ENCODE assay signal across 11 cellular contexts in genomic region chr9:121107041-121107440, GRCh38. TPM values are rescaled to one million over a fixed set of nuclear protein-coding genes. Genes with fewer than 3 reads are reported as not detected.
A peak's percentile ranks its signal among the peaks of the same experiment; 100 is the strongest.
DNase-seq lines count a peak whose midpoint lies in the region; ATAC-seq and TF ChIP-seq lines count a peak whose summit lies in the region.
"Had no signal": no experiment of that assay in that cellular context is flagged by ENCODE, and none has a peak within 500 bp of the region (broad histone marks: within the 10 kb centered on the region; RNA-seq: fewer than 3 reads in every experiment).

No MANE protein-coding gene starts in this region.

- no peak overlapping the region for H3K9ac ChIP-seq in SK-N-SH

- no peaks in the 10 kb centered on the region for H3K9me2 ChIP-seq in SK-N-SH

- no peak for TF ChIP-seq EP300 in SK-N-SH (IDR thresholded peaks at IDR 0.05; ENCODE audit: borderline replicate concordance in 1 of 2, low read depth in 1 of 2, low read length in 1 of 2)

- no peak overlapping the region for H3K4me3 Mint-ChIP-seq in activated CD8-positive, alpha-beta T cell treated with anti-CD3 and anti-CD28 coated beads for 36 hours
- no peak overlapping the region for H3K4me3 Mint-ChIP-seq in naive thymus-derived CD4-positive, alpha-beta T cell

- TF ChIP-seq RAD21 in SK-N-SH (IDR thresholded peaks at IDR 0.05; ENCODE audit: low read length), result no peak

- ATAC-seq in SK-N-SH treated with all-trans-retinoic acid at 6 μM for 48 hours (peak; percentile 59), HG02759 (IDR thresholded peaks at IDR 0.05; ENCODE audit: unreplicated experiment) (no peak)
- peak; percentile 72 for ATAC-seq in activated CD8-positive, alpha-beta T cell treated with anti-CD3 and anti-CD28 coated beads for 36 hours
- ATAC-seq in naive thymus-derived CD4-positive, alpha-beta T cell, result peak; percentile 94
- ATAC-seq: right cardiac atrium had no signal

- no peaks in the 10 kb centered on the region for H3K27me3 Mint-ChIP-seq in activated CD8-positive, alpha-beta T cell treated with anti-CD3 and anti-CD28 coated beads for 36 hours
- no peaks in the 10 kb centered on the region for H3K27me3 Mint-ChIP-seq in naive thymus-derived CD4-positive, alpha-beta T cell

- TF ChIP-seq CTCF in SK-N-SH (IDR thresholded peaks at IDR 0.05), result no peak
- peak; percentile 40 for TF ChIP-seq CTCF in activated CD8-positive, alpha-beta T cell treated with anti-CD3 and anti-CD28 coated beads for 36 hours (IDR thresholded peaks at IDR 0.05)

- H4K20me1 ChIP-seq in SK-N-SH (ENCODE audit: insufficient read depth), result no peaks in the 10 kb centered on the region

- in situ Hi-C loops in KBM-7 (cut with MboI; ENCODE audit: low pct_unique_long_range_greater_than_20kb, low sequenced_read_pairs), result no loop called here

- 88% methylated on average over 1 of the region's 1 CpG for WGBS in SK-N-SH (ENCODE audit: low lambda C conversion rate)

- H3K27ac ChIP-seq in SK-N-SH (ENCODE audit: low read depth in 2 of 2, low read length in 1 of 2), result no peak overlapping the region
- H3K27ac ChIP-seq in naive thymus-derived CD4-positive, alpha-beta T cell (ENCODE audit: low read depth, low read length), result no peak overlapping the region

- no peak overlapping the region for H3K4me3 ChIP-seq in SK-N-SH (ENCODE audit: low read depth in 2 of 2, low read length in 1 of 2)
- no peak overlapping the region for H3K4me3 ChIP-seq in naive thymus-derived CD4-positive, alpha-beta T cell (ENCODE audit: low read length)

- H3K36me3 Mint-ChIP-seq in activated CD8-positive, alpha-beta T cell treated with anti-CD3 and anti-CD28 coated beads for 36 hours (ENCODE audit: low read depth), result peaks cover 33% of the 10 kb centered on the region
- peaks cover 0 to 30% (median 13%) of the 10 kb centered on the region in 5 donors for H3K36me3 Mint-ChIP-seq in naive thymus-derived CD4-positive, alpha-beta T cell

- no peaks in the 10 kb centered on the region for H3K9me3 ChIP-seq in SK-N-SH
- H3K9me3 ChIP-seq in naive thymus-derived CD4-positive, alpha-beta T cell (ENCODE audit: control insufficient read depth in 2 of 3, low read length in 3 of 3), result no peaks in the 10 kb centered on the region

- no peaks in the 10 kb centered on the region for H3K27me3 ChIP-seq in SK-N-SH (ENCODE audit: insufficient read depth)
- H3K27me3 ChIP-seq in naive thymus-derived CD4-positive, alpha-beta T cell (ENCODE audit: control insufficient read depth in 2 of 2, insufficient read depth in 2 of 2, low read length in 2 of 2), result no peaks in the 10 kb centered on the region

- intact Hi-C loops in activated CD8-positive, alpha-beta T cell treated with anti-CD3 and anti-CD28 coated beads for 36 hours (cut with micrococcal nuclease), result no loop called here
- intact Hi-C loops in naive thymus-derived CD4-positive, alpha-beta T cell (cut with micrococcal nuclease), result loop anchor here in 1 of 2 donors (1.0 to 5.0 kb wide), 7 partner anchors 14 to 293 kb away; no protein-coding TSS in a partner anchor

- peaks cover 0 to 3% of the 10 kb centered on the region in 2 experiments for H3K36me3 ChIP-seq in SK-N-SH (replicated peaks in 1 of 2; ENCODE audit: control insufficient read depth in 1 of 2, insufficient read depth in 2 of 2, low read length in 1 of 2)
- peaks cover 0 to 4% (median 0%) of the 10 kb centered on the region in 3 experiments for H3K36me3 ChIP-seq in naive thymus-derived CD4-positive, alpha-beta T cell (ENCODE audit: control insufficient read depth in 2 of 3, insufficient read depth in 3 of 3, low read length in 3 of 3)

- no peak overlapping the region for H3K4me2 ChIP-seq in SK-N-SH

- POLR2A ChIA-PET in SK-N-SH (lab: Yijun Ruan, JAX), result no interaction called here
- POLR2A ChIA-PET in activated CD8-positive, alpha-beta T cell treated with anti-CD3 and anti-CD28 coated beads for 36 hours (lab: Charles Lee), result no interaction called here
- POLR2A ChIA-PET in naive thymus-derived CD4-positive, alpha-beta T cell (lab: Charles Lee), result interaction anchor here (1.8 kb wide), 1 partner anchor 15 kb away, joined by 6 read pairs; no protein-coding TSS in a partner anchor

- CTCF ChIA-PET in SK-N-SH (lab: Yijun Ruan, JAX), result interaction anchor here (0.5 to 0.8 kb wide), 3 partner anchors 37 to 228 kb away, joined by 3 read pairs; no protein-coding TSS in a partner anchor
- CTCF ChIA-PET in activated CD8-positive, alpha-beta T cell treated with anti-CD3 and anti-CD28 coated beads for 36 hours (lab: Charles Lee), result interaction anchor here (0.7 to 1.5 kb wide), 4 partner anchors 31 to 106 kb away, joined by 3 to 4 read pairs (median 3); no protein-coding TSS in a partner anchor
- CTCF ChIA-PET in naive thymus-derived CD4-positive, alpha-beta T cell (lab: Charles Lee), result interaction anchor here (0.6 to 1.6 kb wide), 12 partner anchors 8 to 321 kb away, joined by 3 to 14 read pairs (median 4); no protein-coding TSS in a partner anchor

- no peaks in the 10 kb centered on the region for H3K79me2 ChIP-seq in SK-N-SH (ENCODE audit: insufficient read depth)

- H3K4me1 ChIP-seq in SK-N-SH (ENCODE audit: control insufficient read depth in 1 of 2, insufficient read depth in 2 of 2, low read depth in 1 of 2, low read length in 1 of 2), result no peaks in the 10 kb centered on the region; a peak in 1 of 4 replicates
- H3K4me1 ChIP-seq in naive thymus-derived CD4-positive, alpha-beta T cell (ENCODE audit: control insufficient read depth in 2 of 2, insufficient read depth in 2 of 2, low read length in 2 of 2), result no peaks in the 10 kb centered on the region

- H3K27ac Mint-ChIP-seq in activated CD8-positive, alpha-beta T cell treated with anti-CD3 and anti-CD28 coated beads for 36 hours, result no peak overlapping the region
- H3K27ac Mint-ChIP-seq in naive thymus-derived CD4-positive, alpha-beta T cell, result peak overlapping the region in 8 of 9 donors; percentile 36 to 88 (median 61)

- peaks cover 3% of the 10 kb centered on the region for H3F3A ChIP-seq in SK-N-SH (replicated peaks; ENCODE audit: insufficient read depth)

- H3K9me3 Mint-ChIP-seq in activated CD8-positive, alpha-beta T cell treated with anti-CD3 and anti-CD28 coated beads for 36 hours, result peaks cover 5% of the 10 kb centered on the region
- peaks cover 0 to 4% (median 0%) of the 10 kb centered on the region in 11 donors for H3K9me3 Mint-ChIP-seq in naive thymus-derived CD4-positive, alpha-beta T cell

- H2AFZ ChIP-seq in SK-N-SH (ENCODE audit: low read depth), result no peak overlapping the region

- no peak for DNase-seq in SK-N-SH
- DNase-seq in KBM-7, result peak; percentile 65
- no peak for DNase-seq in activated CD8-positive, alpha-beta T cell treated with anti-CD3 and anti-CD28 coated beads for 36 hours
- DNase-seq in naive thymus-derived CD4-positive, alpha-beta T cell, result peak in 7 of 9 donors; percentile 21 to 68 (median 55)
- DNase-seq in AG20443 (ENCODE audit: low spot score), result no peak
- no peak for DNase-seq in HuH-7.5 (ENCODE audit: low spot score)
- DNase-seq: islet precursor cell, KG1, right cardiac atrium had no signal

- H3K4me1 Mint-ChIP-seq in activated CD8-positive, alpha-beta T cell treated with anti-CD3 and anti-CD28 coated beads for 36 hours (ENCODE audit: low read depth), result peaks cover 11% of the 10 kb centered on the region
- H3K4me1 Mint-ChIP-seq in naive thymus-derived CD4-positive, alpha-beta T cell, result peaks cover 15 to 29% (median 27%) of the 10 kb centered on the region in 7 donors

TF ChIP-seq in SK-N-SH treated with all-trans-retinoic acid at 6 μM for 48 hours, 23 proteins besides CTCF, POLR2A, EP300 and RAD21 (continues in another document):
- TF ChIP-seq, protein P1, sequence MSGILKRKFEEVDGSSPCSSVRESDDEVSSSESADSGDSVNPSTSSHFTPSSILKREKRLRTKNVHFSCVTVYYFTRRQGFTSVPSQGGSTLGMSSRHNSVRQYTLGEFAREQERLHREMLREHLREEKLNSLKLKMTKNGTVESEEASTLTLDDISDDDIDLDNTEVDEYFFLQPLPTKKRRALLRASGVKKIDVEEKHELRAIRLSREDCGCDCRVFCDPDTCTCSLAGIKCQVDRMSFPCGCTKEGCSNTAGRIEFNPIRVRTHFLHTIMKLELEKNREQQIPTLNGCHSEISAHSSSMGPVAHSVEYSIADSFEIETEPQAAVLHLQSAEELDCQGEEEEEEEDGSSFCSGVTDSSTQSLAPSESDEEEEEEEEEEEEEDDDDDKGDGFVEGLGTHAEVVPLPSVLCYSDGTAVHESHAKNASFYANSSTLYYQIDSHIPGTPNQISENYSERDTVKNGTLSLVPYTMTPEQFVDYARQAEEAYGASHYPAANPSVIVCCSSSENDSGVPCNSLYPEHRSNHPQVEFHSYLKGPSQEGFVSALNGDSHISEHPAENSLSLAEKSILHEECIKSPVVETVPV (CRISPR knock-in tag; IDR thresholded peaks at IDR 0.05), result no peak
- no peak for TF ChIP-seq ZNF8 (CRISPR knock-in tag; IDR thresholded peaks at IDR 0.05)

TF ChIP-seq in SK-N-SH, 30 proteins besides CTCF, POLR2A, EP300 and RAD21 (continues in another document):
- TF ChIP-seq, protein P2, sequence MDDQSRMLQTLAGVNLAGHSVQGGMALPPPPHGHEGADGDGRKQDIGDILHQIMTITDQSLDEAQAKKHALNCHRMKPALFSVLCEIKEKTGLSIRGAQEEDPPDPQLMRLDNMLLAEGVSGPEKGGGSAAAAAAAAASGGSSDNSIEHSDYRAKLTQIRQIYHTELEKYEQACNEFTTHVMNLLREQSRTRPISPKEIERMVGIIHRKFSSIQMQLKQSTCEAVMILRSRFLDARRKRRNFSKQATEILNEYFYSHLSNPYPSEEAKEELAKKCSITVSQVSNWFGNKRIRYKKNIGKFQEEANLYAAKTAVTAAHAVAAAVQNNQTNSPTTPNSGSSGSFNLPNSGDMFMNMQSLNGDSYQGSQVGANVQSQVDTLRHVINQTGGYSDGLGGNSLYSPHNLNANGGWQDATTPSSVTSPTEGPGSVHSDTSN (IDR thresholded peaks at IDR 0.05), result no peak
- no peak for TF ChIP-seq GABPA (IDR thresholded peaks at IDR 0.05; ENCODE audit: low read depth)

RNA-seq across cellular contexts. Expression of gene CNTRL, which starts 32.3 kb away (rescaled TPM):
- 3.6 and 4.1 TPM in 2 replicates for polyA plus RNA-seq in SK-N-SH (2012; rRNA removed)
- polyA plus RNA-seq in SK-N-SH (2012; cell fraction: cytosol; rRNA removed), result 4.1 and 4.3 TPM in 2 replicates
- polyA plus RNA-seq in SK-N-SH (2012; cell fraction: nucleus; rRNA removed), result 4.3 and 7.0 TPM in 2 replicates
- total RNA-seq in activated CD8-positive, alpha-beta T cell treated with anti-CD3 and anti-CD28 coated beads for 36 hours, result 10 to 100 TPM; 62.8 to 69.8 TPM
- 100 to 1,000 TPM in 2 of 5 experiments, 10 to 100 TPM in 3; 74.5 to 131 (median 88.6) TPM for total RNA-seq in naive thymus-derived CD4-positive, alpha-beta T cell
- polyA plus RNA-seq in naive thymus-derived CD4-positive, alpha-beta T cell, result 10 to 100 TPM; 14.4 to 26.3 TPM

RNA-seq across cellular contexts. Expression of gene C5, which starts 57.0 kb away (rescaled TPM):
- polyA plus RNA-seq in SK-N-SH (2012; rRNA removed), result 1.8 and 2.7 TPM in 2 replicates
- polyA plus RNA-seq in SK-N-SH (2012; cell fraction: cytosol; rRNA removed), result 2.0 and 2.1 TPM in 2 replicates
- 2.4 and 4.5 TPM in 2 replicates for polyA plus RNA-seq in SK-N-SH (2012; cell fraction: nucleus; rRNA removed)
- 1 to 10 TPM; 1.9 to 3.4 TPM for total RNA-seq in activated CD8-positive, alpha-beta T cell treated with anti-CD3 and anti-CD28 coated beads for 36 hours
- total RNA-seq in naive thymus-derived CD4-positive, alpha-beta T cell, result 1 to 10 TPM; 1.8 to 2.9 (median 2.4) TPM
- polyA plus RNA-seq in naive thymus-derived CD4-positive, alpha-beta T cell, result under 1 TPM; 0.41 to 0.48 TPM

Comparison
In these comparisons a context has a peak if more than half of its experiments do, and no peak if none do; other contexts are left out.
1. DNase-seq: peak in KBM-7 (single experiment) and naive thymus-derived CD4-positive, alpha-beta T cell (7 of 9); none in SK-N-SH (single experiment), activated CD8-positive, alpha-beta T cell treated with anti-CD3 and anti-CD28 coated beads for 36 hours (single experiment), AG20443 (single experiment) and HuH-7.5 (single experiment).